Comparison of ENCODE assay signal across 30 cellular contexts in genomic region chr1:103942029-103942428, GRCh38.
"Had no signal": no experiment of that assay in that cellular context is flagged by ENCODE, and none has a peak within 500 bp of the region (broad histone marks: within the 10 kb centered on the region; RNA-seq: fewer than 3 reads in every experiment).

No MANE protein-coding gene starts in this region.

- H3K27ac Mint-ChIP-seq: activated CD8-positive, alpha-beta T cell treated with anti-CD3 and anti-CD28 coated beads for 36 hours; activated naive CD4-positive, alpha-beta T cell treated with anti-CD3 and anti-CD28 coated beads, Interleukin-2, amount 50 U/mL, for 24 hours; activated naive CD8-positive, alpha-beta T cell treated with anti-CD3 and anti-CD28 coated beads, Interleukin-2, amount 10 ng/mL, durations not matched to agents 7 days and 5 days; activated T-helper 2 cell treated with anti-CD3 and anti-CD28 coated beads, Interferon-gamma antibody, Interleukin-2, Interleukin-4, amounts not matched to agents 10 μg/mL and 5 μg/mL and 100 μg/mL, durations not matched to agents 14 hours and 24 hours and 36 hours had no signal

- H3K4me3 ChIP-seq: adrenal gland, body of pancreas, breast epithelium, MG63 had no signal

- H3K9me3 Mint-ChIP-seq: activated CD8-positive, alpha-beta T cell treated with anti-CD3 and anti-CD28 coated beads for 36 hours; activated naive CD4-positive, alpha-beta T cell treated with anti-CD3 and anti-CD28 coated beads, Interleukin-2, amount 50 U/mL, for 24 hours; activated naive CD8-positive, alpha-beta T cell treated with anti-CD3 and anti-CD28 coated beads, Interleukin-2, amount 10 ng/mL, durations not matched to agents 7 days and 5 days; activated T-helper 2 cell treated with anti-CD3 and anti-CD28 coated beads, Interferon-gamma antibody, Interleukin-2, Interleukin-4, amounts not matched to agents 10 μg/mL and 5 μg/mL and 100 μg/mL, durations not matched to agents 14 hours and 24 hours and 36 hours had no signal

- DNase-seq: activated CD4-positive, alpha-beta T cell treated with anti-CD3 and anti-CD28 coated beads for 1 hour; activated CD4-positive, alpha-beta T cell treated with anti-CD3 and anti-CD28 coated beads for 48 hours; activated CD4-positive, CD25-positive, alpha-beta regulatory T cell; activated CD8-positive, alpha-beta T cell treated with anti-CD3 and anti-CD28 coated beads for 36 hours; activated gamma-delta T cell; activated naive CD4-positive, alpha-beta T cell treated with Interleukin-2 at 50 U/mL for 16 hours; activated naive CD8-positive, alpha-beta T cell treated with anti-CD3 and anti-CD28 coated beads, Interleukin-2, amount 10 ng/mL, durations not matched to agents 7 days and 5 days; activated T-cell treated with anti-CD3 and anti-CD28 coated beads, Interleukin-2, amount 50 U/mL, for 1 hour; adrenal gland; body of pancreas; Kasumi-1; KG1; MG63; NCI-H1048; NCI-H1436; NCI-H1694; NCI-H1930; NCI-H2081 treated with DMSO at 0.1 percent for 48 hours; NCI-H2171; NCI-H446; NCI-H526 treated with DMSO at 0.1 percent for 48 hours; NK-92 treated with Interleukin-12 subunit alpha and Interleukin-12 subunit beta, amount 100 ng/mL, for 24 hours; Right ventricle myocardium superior; SW 1271; T-helper 1 cell; T-helper 2 cell; T-helper 9 cell had no signal

- H3K27me3 Mint-ChIP-seq: activated CD8-positive, alpha-beta T cell treated with anti-CD3 and anti-CD28 coated beads for 36 hours; activated naive CD4-positive, alpha-beta T cell treated with anti-CD3 and anti-CD28 coated beads, Interleukin-2, amount 50 U/mL, for 24 hours; activated naive CD8-positive, alpha-beta T cell treated with anti-CD3 and anti-CD28 coated beads, Interleukin-2, amount 10 ng/mL, durations not matched to agents 7 days and 5 days had no signal

- H3K4me3 Mint-ChIP-seq: activated CD8-positive, alpha-beta T cell treated with anti-CD3 and anti-CD28 coated beads for 36 hours; activated naive CD4-positive, alpha-beta T cell treated with anti-CD3 and anti-CD28 coated beads, Interleukin-2, amount 50 U/mL, for 24 hours; activated naive CD8-positive, alpha-beta T cell treated with anti-CD3 and anti-CD28 coated beads, Interleukin-2, amount 10 ng/mL, durations not matched to agents 7 days and 5 days had no signal

- H3K4me1 Mint-ChIP-seq: activated naive CD4-positive, alpha-beta T cell treated with anti-CD3 and anti-CD28 coated beads, Interleukin-2, amount 50 U/mL, for 24 hours; activated naive CD8-positive, alpha-beta T cell treated with anti-CD3 and anti-CD28 coated beads, Interleukin-2, amount 10 ng/mL, durations not matched to agents 7 days and 5 days had no signal

- ATAC-seq: activated CD8-positive, alpha-beta T cell treated with anti-CD3 and anti-CD28 coated beads for 36 hours; body of pancreas had no signal

- H3K36me3 Mint-ChIP-seq: activated naive CD4-positive, alpha-beta T cell treated with anti-CD3 and anti-CD28 coated beads, Interleukin-2, amount 50 U/mL, for 24 hours; activated naive CD8-positive, alpha-beta T cell treated with anti-CD3 and anti-CD28 coated beads, Interleukin-2, amount 10 ng/mL, durations not matched to agents 7 days and 5 days had no signal
